36 cellular contexts compared by ENCODE assay signal in genomic region chr4:22216278-22216677, GRCh38.
"Had no signal": no experiment of that assay in that cellular context is flagged by ENCODE, and none has a peak within 500 bp of the region (broad histone marks: within the 10 kb centered on the region; RNA-seq: fewer than 3 reads in every experiment).

No MANE protein-coding gene starts in this region.

- H3K27ac ChIP-seq: KMS-11 had no signal

- H3K9me3 ChIP-seq: MG63 had no signal

- H3K4me3 ChIP-seq: MG63 had no signal

- DNase-seq: Karpas-422, Kasumi-1, KG1, MG63, MM.1S, MV-4-11, NCI-H1048, NCI-H1092, NCI-H1092 treated with DMSO at 0.1 percent for 48 hours, NCI-H1105, NCI-H1105 treated with DMSO at 0.1 percent for 48 hours, NCI-H1417, NCI-H1417 treated with DMSO at 0.1 percent for 48 hours, NCI-H1436, NCI-H1436 treated with DMSO at 0.1 percent for 48 hours, NCI-H146, NCI-H1694, NCI-H1694 treated with DMSO at 0.1 percent for 48 hours, NCI-H187, NCI-H187 treated with DMSO at 0.1 percent for 48 hours, NCI-H1930, NCI-H2029, NCI-H2029 treated with DMSO at 0.1 percent for 48 hours, NCI-H2081, NCI-H2081 treated with DMSO at 0.1 percent for 48 hours, NCI-H2107, NCI-H2171, NCI-H2171 treated with DMSO at 0.1 percent for 48 hours, NCI-H2227 treated with DMSO at 0.1 percent for 48 hours, NCI-H226, NCI-H345, NCI-H446, NCI-H446 treated with DMSO at 0.1 percent for 48 hours, NCI-H510A, NCI-H510A treated with DMSO at 0.1 percent for 48 hours had no signal

- H3K27me3 ChIP-seq: MG63 had no signal

- H3K36me3 ChIP-seq: MG63 had no signal

- H3K9ac ChIP-seq: KMS-11 had no signal

- H3K4me2 ChIP-seq: KMS-11 had no signal
